In the genomic region with DNA sequence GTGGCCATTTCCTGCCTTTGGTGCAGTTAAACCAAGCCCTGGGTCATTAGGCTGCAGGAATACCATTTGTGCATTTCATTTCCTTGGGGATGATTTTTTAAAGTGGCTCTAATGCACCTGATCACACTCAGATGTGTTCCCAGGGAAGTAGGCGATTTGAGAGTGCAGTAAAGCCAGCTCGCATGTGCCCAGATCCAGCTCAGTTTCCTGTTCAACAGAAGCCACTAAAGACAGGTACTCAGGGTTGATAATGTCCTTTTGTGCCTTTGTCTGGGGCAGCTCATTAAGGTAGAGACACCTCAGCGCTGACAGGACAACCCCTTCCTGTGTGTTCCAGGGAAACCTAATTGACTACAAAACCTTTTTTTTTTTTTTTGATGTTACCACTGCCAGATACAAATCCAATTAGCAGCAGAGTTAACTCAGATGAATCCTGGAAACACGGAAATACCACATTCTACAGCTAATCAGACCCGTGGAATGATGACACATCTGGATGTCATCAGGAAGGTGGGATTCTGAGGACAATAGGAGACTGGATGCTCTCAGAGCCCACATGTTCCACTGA, we compare ENCODE assay signal across 10 cellular contexts. TPM values are rescaled to one million over a fixed set of nuclear protein-coding genes. Genes with fewer than 3 reads are reported as not detected.
DNase-seq lines count a peak whose midpoint lies in the region; TF ChIP-seq lines count a peak whose summit lies in the region.
"Had no signal": no experiment of that assay in that cellular context is flagged by ENCODE, and none has a peak within 500 bp of the region (broad histone marks: within the 10 kb centered on the region; RNA-seq: fewer than 3 reads in every experiment).

No MANE protein-coding gene starts in this region.

- peak overlapping the region; percentile 79 for H3K27ac Mint-ChIP-seq in activated CD4-positive, alpha-beta memory T cell treated with anti-CD3 and anti-CD28 coated beads for 36 hours
- H3K27ac Mint-ChIP-seq in activated CD4-positive, alpha-beta memory T cell treated with anti-CD3 and anti-CD28 coated beads, Interleukin-2, amount 10 ng/mL, durations not matched to agents 7 days and 5 days, result no peak overlapping the region
- peak overlapping the region; percentile 85 for H3K27ac Mint-ChIP-seq in chondrocyte (ENCODE audit: unreplicated experiment)

- DNase-seq in activated CD4-positive, alpha-beta memory T cell treated with anti-CD3 and anti-CD28 coated beads for 36 hours, result no peak
- DNase-seq in activated CD4-positive, alpha-beta memory T cell treated with anti-CD3 and anti-CD28 coated beads, Interleukin-2, amount 10 ng/mL, durations not matched to agents 7 days and 5 days, result no peak
- DNase-seq in NCI-H2107 (lab: John Stamatoyannopoulos, UW) (peak; percentile 34), chondrocyte (ENCODE audit: low spot score) (no peak), retinal pigment epithelial cell (ENCODE audit: low read depth) (peak; percentile 44), GM19240 (ENCODE audit: insufficient read length, low spot score) (no peak), HK-2 (ENCODE audit: unreplicated experiment) (no peak), HEK293T (ENCODE audit: extremely low spot score) (no peak)
- DNase-seq: stimulated activated CD4-positive, alpha-beta T cell treated with anti-CD3 and anti-CD28 coated beads, Interleukin-2, amount 100 ng/mL, for 24 hours had no signal

- no peaks in the 10 kb centered on the region for H3K27me3 Mint-ChIP-seq in activated CD4-positive, alpha-beta memory T cell treated with anti-CD3 and anti-CD28 coated beads for 36 hours
- H3K27me3 Mint-ChIP-seq in activated CD4-positive, alpha-beta memory T cell treated with anti-CD3 and anti-CD28 coated beads, Interleukin-2, amount 10 ng/mL, durations not matched to agents 7 days and 5 days, result no peaks in the 10 kb centered on the region
- no peaks in the 10 kb centered on the region for H3K27me3 Mint-ChIP-seq in chondrocyte (ENCODE audit: low read depth)

- no peaks in the 10 kb centered on the region for H3K9me3 Mint-ChIP-seq in activated CD4-positive, alpha-beta memory T cell treated with anti-CD3 and anti-CD28 coated beads for 36 hours
- H3K9me3 Mint-ChIP-seq in activated CD4-positive, alpha-beta memory T cell treated with anti-CD3 and anti-CD28 coated beads, Interleukin-2, amount 10 ng/mL, durations not matched to agents 7 days and 5 days, result no peaks in the 10 kb centered on the region
- H3K9me3 Mint-ChIP-seq in chondrocyte (ENCODE audit: low read depth), result no peaks in the 10 kb centered on the region

- CTCF ChIA-PET in activated CD4-positive, alpha-beta memory T cell treated with anti-CD3 and anti-CD28 coated beads for 36 hours (lab: Charles Lee), result interaction anchor here (0.6 to 3.4 kb wide), 4 partner anchors 8 to 190 kb away, joined by 3 to 12 read pairs (median 6); no protein-coding TSS in a partner anchor
- CTCF ChIA-PET in activated CD4-positive, alpha-beta memory T cell treated with anti-CD3 and anti-CD28 coated beads, Interleukin-2, amount 10 ng/mL, durations not matched to agents 7 days and 5 days (lab: Charles Lee), result interaction anchor here (0.7 to 6.7 kb wide), 2 partner anchors 29 to 36 kb away, joined by 4 to 37 read pairs; no protein-coding TSS in a partner anchor
- CTCF ChIA-PET in HEK293T (lab: Yijun Ruan, JAX), result no interaction called here

- intact Hi-C loops in activated CD4-positive, alpha-beta memory T cell treated with anti-CD3 and anti-CD28 coated beads for 36 hours (cut with micrococcal nuclease), result loop anchor here (2.0 to 5.0 kb wide), 3 partner anchors 58 to 389 kb away; a partner anchor contains a TSS

- no peak for TF ChIP-seq CTCF in chondrocyte (IDR thresholded peaks at IDR 0.05)
- no peak for TF ChIP-seq CTCF in retinal pigment epithelial cell (conservative IDR thresholded peaks at IDR 0.05; ENCODE audit: low read depth, low read length)

- no peaks in the 10 kb centered on the region for H3K36me3 Mint-ChIP-seq in activated CD4-positive, alpha-beta memory T cell treated with anti-CD3 and anti-CD28 coated beads for 36 hours
- no peaks in the 10 kb centered on the region for H3K36me3 Mint-ChIP-seq in activated CD4-positive, alpha-beta memory T cell treated with anti-CD3 and anti-CD28 coated beads, Interleukin-2, amount 10 ng/mL, durations not matched to agents 7 days and 5 days (ENCODE audit: low read depth)
- no peaks in the 10 kb centered on the region for H3K36me3 Mint-ChIP-seq in chondrocyte (ENCODE audit: low read depth)

- POLR2A ChIA-PET in activated CD4-positive, alpha-beta memory T cell treated with anti-CD3 and anti-CD28 coated beads for 36 hours (lab: Charles Lee), result no interaction called here
- POLR2A ChIA-PET in activated CD4-positive, alpha-beta memory T cell treated with anti-CD3 and anti-CD28 coated beads, Interleukin-2, amount 10 ng/mL, durations not matched to agents 7 days and 5 days (lab: Charles Lee), result no interaction called here
- POLR2A ChIA-PET in HEK293T (lab: Yijun Ruan, JAX), result no interaction called here

- H3K4me1 Mint-ChIP-seq in activated CD4-positive, alpha-beta memory T cell treated with anti-CD3 and anti-CD28 coated beads for 36 hours (ENCODE audit: low read depth), result peaks cover 42% of the 10 kb centered on the region
- H3K4me1 Mint-ChIP-seq in activated CD4-positive, alpha-beta memory T cell treated with anti-CD3 and anti-CD28 coated beads, Interleukin-2, amount 10 ng/mL, durations not matched to agents 7 days and 5 days, result peaks cover 36% of the 10 kb centered on the region
- H3K4me1 Mint-ChIP-seq in chondrocyte (ENCODE audit: low read depth), result peaks cover 72% of the 10 kb centered on the region

- no peak overlapping the region for H3K4me3 Mint-ChIP-seq in activated CD4-positive, alpha-beta memory T cell treated with anti-CD3 and anti-CD28 coated beads for 36 hours
- H3K4me3 Mint-ChIP-seq in activated CD4-positive, alpha-beta memory T cell treated with anti-CD3 and anti-CD28 coated beads, Interleukin-2, amount 10 ng/mL, durations not matched to agents 7 days and 5 days, result no peak overlapping the region
- H3K4me3 Mint-ChIP-seq in chondrocyte (ENCODE audit: unreplicated experiment), result no peak overlapping the region

- H3K4me3 ChIP-seq in retinal pigment epithelial cell (ENCODE audit: low read length), result no peak overlapping the region
- H3K4me3 ChIP-seq: vagina had no signal

TF ChIP-seq in HEK293T, 16 proteins besides CTCF, POLR2A, EP300 and RAD21:
- no peak for TF ChIP-seq L3MBTL2 (conservative IDR thresholded peaks at IDR 0.05)
- TF ChIP-seq TARDBP (IDR thresholded peaks at IDR 0.05), result no peak
- TF ChIP-seq BHLHE40 (IDR thresholded peaks at IDR 0.05; ENCODE audit: borderline replicate concordance), result no peak
- no peak for TF ChIP-seq ARNT (IDR thresholded peaks at IDR 0.05)
- TF ChIP-seq NFRKB (IDR thresholded peaks at IDR 0.05), result no peak
- TF ChIP-seq, protein P1, sequence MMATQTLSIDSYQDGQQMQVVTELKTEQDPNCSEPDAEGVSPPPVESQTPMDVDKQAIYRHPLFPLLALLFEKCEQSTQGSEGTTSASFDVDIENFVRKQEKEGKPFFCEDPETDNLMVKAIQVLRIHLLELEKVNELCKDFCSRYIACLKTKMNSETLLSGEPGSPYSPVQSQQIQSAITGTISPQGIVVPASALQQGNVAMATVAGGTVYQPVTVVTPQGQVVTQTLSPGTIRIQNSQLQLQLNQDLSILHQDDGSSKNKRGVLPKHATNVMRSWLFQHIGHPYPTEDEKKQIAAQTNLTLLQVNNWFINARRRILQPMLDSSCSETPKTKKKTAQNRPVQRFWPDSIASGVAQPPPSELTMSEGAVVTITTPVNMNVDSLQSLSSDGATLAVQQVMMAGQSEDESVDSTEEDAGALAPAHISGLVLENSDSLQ (IDR thresholded peaks at IDR 0.05), result no peak
- no peak for TF ChIP-seq FOXK2 (IDR thresholded peaks at IDR 0.05)
- no peak for TF ChIP-seq SP1 (IDR thresholded peaks at IDR 0.05)
- no peak for TF ChIP-seq FOXA1 (IDR thresholded peaks at IDR 0.05)
- no peak for TF ChIP-seq ZNF384 (IDR thresholded peaks at IDR 0.05)

RNA-seq across cellular contexts. Expression of a gene that starts 15.2 kb away (rescaled TPM):
- not detected for total RNA-seq in activated CD4-positive, alpha-beta memory T cell treated with anti-CD3 and anti-CD28 coated beads for 36 hours
- total RNA-seq in activated CD4-positive, alpha-beta memory T cell treated with anti-CD3 and anti-CD28 coated beads, Interleukin-2, amount 10 ng/mL, durations not matched to agents 7 days and 5 days, result not detected
- total RNA-seq in chondrocyte, result 0.30 to 1.3 TPM (median 0.38 TPM) in 3 replicates
- total RNA-seq: vagina had no signal

Comparison
In these comparisons a context has a peak if more than half of its experiments do, and no peak if none do; other contexts are left out.
1. DNase-seq: peak in NCI-H2107 (single experiment) and retinal pigment epithelial cell (single experiment); none in activated CD4-positive, alpha-beta memory T cell treated with anti-CD3 and anti-CD28 coated beads for 36 hours (single experiment), activated CD4-positive, alpha-beta memory T cell treated with anti-CD3 and anti-CD28 coated beads, Interleukin-2, amount 10 ng/mL, durations not matched to agents 7 days and 5 days (single experiment), chondrocyte (single experiment), GM19240 (single experiment), HK-2 (single experiment) and HEK293T (single experiment).